ENCODE assay signal across 10 cellular contexts in genomic region chr3:46087871-46088270, GRCh38.
DNase-seq lines count a peak whose midpoint lies in the region; ATAC-seq and TF ChIP-seq lines count a peak whose summit lies in the region.
"Had no signal": no experiment of that assay in that cellular context is flagged by ENCODE, and none has a peak within 500 bp of the region (broad histone marks: within the 10 kb centered on the region; RNA-seq: fewer than 3 reads in every experiment).

No MANE protein-coding gene starts in this region.

- H3K36me3 Mint-ChIP-seq in GM23338 (ENCODE audit: low read depth) (no peaks in the 10 kb centered on the region), progenitor cell of endocrine pancreas (ENCODE audit: insufficient read depth) (no peaks in the 10 kb centered on the region)

- H3K9me3 Mint-ChIP-seq in GM23338: no peaks in the 10 kb centered on the region
- no peaks in the 10 kb centered on the region for H3K9me3 Mint-ChIP-seq in progenitor cell of endocrine pancreas (ENCODE audit: low read depth)

- H3K27me3 Mint-ChIP-seq in GM23338 (ENCODE audit: insufficient read depth, low read depth, poor library complexity): peaks cover 6% of the 10 kb centered on the region
- peaks cover 3% of the 10 kb centered on the region for H3K27me3 Mint-ChIP-seq in progenitor cell of endocrine pancreas

- no peaks in the 10 kb centered on the region for H3K27me3 ChIP-seq in GM23338 (ENCODE audit: insufficient read depth)

- H4K20me1 ChIP-seq in GM23338 (replicated peaks; ENCODE audit: insufficient read depth): no peaks in the 10 kb centered on the region

- no peak overlapping the region for H2AFZ ChIP-seq in GM23338

- H3K4me2 ChIP-seq in GM23338: no peak overlapping the region

- H3K27ac Mint-ChIP-seq in GM23338: no peak overlapping the region
- no peak overlapping the region for H3K27ac Mint-ChIP-seq in progenitor cell of endocrine pancreas

- H3K36me3 ChIP-seq in GM23338 (ENCODE audit: insufficient read depth): no peaks in the 10 kb centered on the region
- H3K36me3 ChIP-seq: thoracic aorta had no signal

- H3F3A ChIP-seq in GM23338 (replicated peaks; ENCODE audit: low read depth): no peaks in the 10 kb centered on the region

- no peak overlapping the region for H3K27ac ChIP-seq in GM23338 (ENCODE audit: low read depth)
- H3K27ac ChIP-seq: thoracic aorta had no signal

- no peaks in the 10 kb centered on the region for H3K79me2 ChIP-seq in GM23338 (replicated peaks; ENCODE audit: insufficient read depth)

- H3K4me1 Mint-ChIP-seq in GM23338 (peaks cover 4% of the 10 kb centered on the region), progenitor cell of endocrine pancreas (ENCODE audit: low read depth) (peaks cover 15% of the 10 kb centered on the region)

- H3K9me2 ChIP-seq in GM23338 (ENCODE audit: insufficient read depth): no peaks in the 10 kb centered on the region; the same call in 1 of the 2 replicates

- ATAC-seq in GM23338 (no peak; the same call in 2 of the 3 replicates), HG03378 (IDR thresholded peaks at IDR 0.05; ENCODE audit: unreplicated experiment) (no peak)

- DNase-seq in Ammon's horn (ENCODE audit: low spot score) (peak; percentile 60), GM23338 (ENCODE audit: low spot score) (peak; percentile 11), UCSD-AML1 (lab: John Stamatoyannopoulos, UW; ENCODE audit: unreplicated experiment) (peak; percentile 47), iris pigment epithelial cell (ENCODE audit: low read depth) (peak; percentile 50), NCI-H748 treated with DMSO at 0.1 percent for 48 hours (lab: John Stamatoyannopoulos, UW) (no peak), progenitor cell of endocrine pancreas (ENCODE audit: low spot score, unreplicated experiment) (no peak), HEK293T (ENCODE audit: extremely low spot score) (no peak)
- DNase-seq: NCI-H2081 treated with DMSO at 0.1 percent for 48 hours had no signal

- TF ChIP-seq CTCF in GM23338 (conservative IDR thresholded peaks at IDR 0.05; ENCODE audit: low read depth in 2 of 2): peak; percentile 24 to 43
- TF ChIP-seq CTCF in progenitor cell of endocrine pancreas (IDR thresholded peaks at IDR 0.05; ENCODE audit: unreplicated experiment): no peak

- H3K4me3 Mint-ChIP-seq in GM23338 (no peak overlapping the region), progenitor cell of endocrine pancreas (ENCODE audit: low read depth) (no peak overlapping the region)

- H3K4me3 ChIP-seq in GM23338: no peak overlapping the region
- H3K4me3 ChIP-seq: thoracic aorta had no signal

- H3K4me1 ChIP-seq in GM23338 (ENCODE audit: insufficient read depth): no peaks in the 10 kb centered on the region

- POLR2A ChIA-PET in HEK293T (lab: Yijun Ruan, JAX): no interaction called here

- CTCF ChIA-PET in HEK293T (lab: Yijun Ruan, JAX): interaction anchor here (0.6 to 1.4 kb wide), 2 partner anchors 291 to 299 kb away, joined by 3 read pairs; no protein-coding TSS in a partner anchor

TF ChIP-seq in GM23338, 12 proteins besides CTCF, POLR2A, EP300 and RAD21:
- TF ChIP-seq EZH2 (IDR thresholded peaks at IDR 0.05; ENCODE audit: low read depth, unreplicated experiment): no peak

TF ChIP-seq in HEK293T, 16 proteins besides CTCF, POLR2A, EP300 and RAD21:
- TF ChIP-seq TARDBP (IDR thresholded peaks at IDR 0.05) (no peak), SUZ12 (IDR thresholded peaks at IDR 0.05) (no peak)

Comparison
In these comparisons a context has a peak if more than half of its experiments do, and no peak if none do; other contexts are left out.
1. DNase-seq: peak in Ammon's horn (single experiment), GM23338 (single experiment), UCSD-AML1 (single experiment) and iris pigment epithelial cell (single experiment); none in NCI-H748 treated with DMSO at 0.1 percent for 48 hours (single experiment), progenitor cell of endocrine pancreas (single experiment) and HEK293T (single experiment).